In genomic region chr17:40582328-40582901, GRCh38 we compare ENCODE assay signal across 1 cellular context.
TF ChIP-seq lines count a peak whose summit lies in the region.

No MANE protein-coding gene starts in this region.

TF ChIP-seq in GM12878, 131 proteins besides CTCF, POLR2A, EP300 and RAD21 (continued from another document and continues in another):
- no peak for TF ChIP-seq CEBPZ (IDR thresholded peaks at IDR 0.05; ENCODE audit: low read depth, low read length)
- TF ChIP-seq, protein P1, sequence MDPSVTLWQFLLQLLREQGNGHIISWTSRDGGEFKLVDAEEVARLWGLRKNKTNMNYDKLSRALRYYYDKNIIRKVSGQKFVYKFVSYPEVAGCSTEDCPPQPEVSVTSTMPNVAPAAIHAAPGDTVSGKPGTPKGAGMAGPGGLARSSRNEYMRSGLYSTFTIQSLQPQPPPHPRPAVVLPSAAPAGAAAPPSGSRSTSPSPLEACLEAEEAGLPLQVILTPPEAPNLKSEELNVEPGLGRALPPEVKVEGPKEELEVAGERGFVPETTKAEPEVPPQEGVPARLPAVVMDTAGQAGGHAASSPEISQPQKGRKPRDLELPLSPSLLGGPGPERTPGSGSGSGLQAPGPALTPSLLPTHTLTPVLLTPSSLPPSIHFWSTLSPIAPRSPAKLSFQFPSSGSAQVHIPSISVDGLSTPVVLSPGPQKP (IDR thresholded peaks at IDR 0.05; ENCODE audit: low read depth, low read length): no peak
- no peak for TF ChIP-seq NFYA (IDR thresholded peaks at IDR 0.05; ENCODE audit: borderline replicate concordance, low read depth, low read length)
- TF ChIP-seq SIN3A (IDR thresholded peaks at IDR 0.05; ENCODE audit: low read depth, low read length): no peak
- TF ChIP-seq, protein P2, sequence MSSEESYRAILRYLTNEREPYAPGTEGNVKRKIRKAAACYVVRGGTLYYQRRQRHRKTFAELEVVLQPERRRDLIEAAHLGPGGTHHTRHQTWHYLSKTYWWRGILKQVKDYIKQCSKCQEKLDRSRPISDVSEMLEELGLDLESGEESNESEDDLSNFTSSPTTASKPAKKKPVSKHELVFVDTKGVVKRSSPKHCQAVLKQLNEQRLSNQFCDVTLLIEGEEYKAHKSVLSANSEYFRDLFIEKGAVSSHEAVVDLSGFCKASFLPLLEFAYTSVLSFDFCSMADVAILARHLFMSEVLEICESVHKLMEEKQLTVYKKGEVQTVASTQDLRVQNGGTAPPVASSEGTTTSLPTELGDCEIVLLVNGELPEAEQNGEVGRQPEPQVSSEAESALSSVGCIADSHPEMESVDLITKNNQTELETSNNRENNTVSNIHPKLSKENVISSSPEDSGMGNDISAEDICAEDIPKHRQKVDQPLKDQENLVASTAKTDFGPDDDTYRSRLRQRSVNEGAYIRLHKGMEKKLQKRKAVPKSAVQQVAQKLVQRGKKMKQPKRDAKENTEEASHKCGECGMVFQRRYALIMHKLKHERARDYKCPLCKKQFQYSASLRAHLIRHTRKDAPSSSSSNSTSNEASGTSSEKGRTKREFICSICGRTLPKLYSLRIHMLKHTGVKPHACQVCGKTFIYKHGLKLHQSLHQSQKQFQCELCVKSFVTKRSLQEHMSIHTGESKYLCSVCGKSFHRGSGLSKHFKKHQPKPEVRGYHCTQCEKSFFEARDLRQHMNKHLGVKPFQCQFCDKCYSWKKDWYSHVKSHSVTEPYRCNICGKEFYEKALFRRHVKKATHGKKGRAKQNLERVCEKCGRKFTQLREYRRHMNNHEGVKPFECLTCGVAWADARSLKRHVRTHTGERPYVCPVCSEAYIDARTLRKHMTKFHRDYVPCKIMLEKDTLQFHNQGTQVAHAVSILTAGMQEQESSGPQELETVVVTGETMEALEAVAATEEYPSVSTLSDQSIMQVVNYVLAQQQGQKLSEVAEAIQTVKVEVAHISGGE (CRISPR knock-in tag; IDR thresholded peaks at IDR 0.05): no peak
- TF ChIP-seq NFXL1 (IDR thresholded peaks at IDR 0.05; ENCODE audit: borderline replicate concordance): no peak
- TF ChIP-seq CHD1 (IDR thresholded peaks at IDR 0.05; ENCODE audit: low read depth, low read length): peak; percentile 70; the same call in 1 of the 2 replicates
- TF ChIP-seq ZZZ3 (IDR thresholded peaks at IDR 0.05; ENCODE audit: control insufficient read depth, insufficient read length, low read depth): no peak
- TF ChIP-seq RFX5 (IDR thresholded peaks at IDR 0.05; ENCODE audit: low read depth, low read length): 0 out of 2 replicates have a peak, but pooled peaks have one; percentile 56
- TF ChIP-seq MEF2A (IDR thresholded peaks at IDR 0.05; ENCODE audit: insufficient read depth, low read depth, low read length): peak; percentile 76
- TF ChIP-seq IRF3 (IDR thresholded peaks at IDR 0.05): no peak
- peak; percentile 35; the same call in 1 of the 2 replicates for TF ChIP-seq YY1 (IDR thresholded peaks at IDR 0.05; ENCODE audit: low read depth, low read length)
- TF ChIP-seq DPF2 (IDR thresholded peaks at IDR 0.05): peak; percentile 79
- no peak for TF ChIP-seq RELA (IDR thresholded peaks at IDR 0.05; ENCODE audit: borderline replicate concordance, partially characterized antibody)
- TF ChIP-seq TCF7 (IDR thresholded peaks at IDR 0.05; ENCODE audit: borderline replicate concordance): no peak
- TF ChIP-seq ZNF384 (IDR thresholded peaks at IDR 0.05; ENCODE audit: borderline replicate concordance, low read depth, low read length): no peak
- TF ChIP-seq FOS (IDR thresholded peaks at IDR 0.05; ENCODE audit: borderline replicate concordance, extremely low read depth, insufficient read length): no peak
- TF ChIP-seq RCOR1 (conservative IDR thresholded peaks at IDR 0.05; ENCODE audit: low read depth, low read length): peak; percentile 73
- peak; percentile 79; the same call in 1 of the 2 replicates for TF ChIP-seq GATAD2B (conservative IDR thresholded peaks at IDR 0.05; ENCODE audit: low read depth)
- TF ChIP-seq CEBPB (IDR thresholded peaks at IDR 0.05; ENCODE audit: borderline replicate concordance in 1 of 2, low read depth in 2 of 2, low read length in 2 of 2): no peak
- peak; percentile 86 for TF ChIP-seq POU2F2 (IDR thresholded peaks at IDR 0.05; ENCODE audit: borderline replicate concordance, low read depth, low read length)
- TF ChIP-seq BCL3 (IDR thresholded peaks at IDR 0.05; ENCODE audit: borderline replicate concordance, insufficient read depth, low read depth, low read length, poor library complexity, severe bottlenecking): peak; percentile 83
- no peak for TF ChIP-seq POLR2AphosphoS2 (IDR thresholded peaks at IDR 0.05; ENCODE audit: low read depth, low read length)
- TF ChIP-seq, protein P3, sequence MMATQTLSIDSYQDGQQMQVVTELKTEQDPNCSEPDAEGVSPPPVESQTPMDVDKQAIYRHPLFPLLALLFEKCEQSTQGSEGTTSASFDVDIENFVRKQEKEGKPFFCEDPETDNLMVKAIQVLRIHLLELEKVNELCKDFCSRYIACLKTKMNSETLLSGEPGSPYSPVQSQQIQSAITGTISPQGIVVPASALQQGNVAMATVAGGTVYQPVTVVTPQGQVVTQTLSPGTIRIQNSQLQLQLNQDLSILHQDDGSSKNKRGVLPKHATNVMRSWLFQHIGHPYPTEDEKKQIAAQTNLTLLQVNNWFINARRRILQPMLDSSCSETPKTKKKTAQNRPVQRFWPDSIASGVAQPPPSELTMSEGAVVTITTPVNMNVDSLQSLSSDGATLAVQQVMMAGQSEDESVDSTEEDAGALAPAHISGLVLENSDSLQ (IDR thresholded peaks at IDR 0.05): peak; percentile 81
- peak; percentile 98 for TF ChIP-seq HDGF (IDR thresholded peaks at IDR 0.05)
- TF ChIP-seq, protein P4, sequence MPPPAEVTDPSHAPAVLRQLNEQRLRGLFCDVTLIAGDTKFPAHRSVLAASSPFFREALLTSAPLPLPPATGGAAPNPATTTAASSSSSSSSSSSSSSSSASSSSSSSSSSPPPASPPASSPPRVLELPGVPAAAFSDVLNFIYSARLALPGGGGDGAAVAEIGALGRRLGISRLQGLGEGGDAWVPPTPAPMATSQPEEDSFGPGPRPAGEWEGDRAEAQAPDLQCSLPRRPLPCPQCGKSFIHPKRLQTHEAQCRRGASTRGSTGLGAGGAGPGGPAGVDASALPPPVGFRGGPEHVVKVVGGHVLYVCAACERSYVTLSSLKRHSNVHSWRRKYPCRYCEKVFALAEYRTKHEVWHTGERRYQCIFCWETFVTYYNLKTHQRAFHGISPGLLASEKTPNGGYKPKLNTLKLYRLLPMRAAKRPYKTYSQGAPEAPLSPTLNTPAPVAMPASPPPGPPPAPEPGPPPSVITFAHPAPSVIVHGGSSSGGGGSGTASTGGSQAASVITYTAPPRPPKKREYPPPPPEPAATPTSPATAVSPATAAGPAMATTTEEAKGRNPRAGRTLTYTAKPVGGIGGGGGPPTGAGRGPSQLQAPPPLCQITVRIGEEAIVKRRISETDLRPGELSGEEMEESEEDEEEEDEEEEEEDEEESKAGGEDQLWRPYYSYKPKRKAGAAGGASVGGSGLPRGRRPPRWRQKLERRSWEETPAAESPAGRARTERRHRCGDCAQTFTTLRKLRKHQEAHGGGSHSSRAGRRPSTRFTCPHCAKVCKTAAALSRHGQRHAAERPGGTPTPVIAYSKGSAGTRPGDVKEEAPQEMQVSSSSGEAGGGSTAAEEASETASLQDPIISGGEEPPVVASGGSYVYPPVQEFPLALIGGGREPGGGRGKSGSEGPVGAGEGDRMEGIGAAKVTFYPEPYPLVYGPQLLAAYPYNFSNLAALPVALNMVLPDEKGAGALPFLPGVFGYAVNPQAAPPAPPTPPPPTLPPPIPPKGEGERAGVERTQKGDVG (CRISPR knock-in tag; IDR thresholded peaks at IDR 0.05): no peak
- no peak for TF ChIP-seq RAD51 (IDR thresholded peaks at IDR 0.05)
- peak; percentile 95 to 97 for TF ChIP-seq IKZF2 (IDR thresholded peaks at IDR 0.05)
- TF ChIP-seq ATF2 (IDR thresholded peaks at IDR 0.05; ENCODE audit: low read length): peak; percentile 65; the same call in 1 of the 2 replicates
- no peak for TF ChIP-seq ZNF274 (IDR thresholded peaks at IDR 0.05; ENCODE audit: insufficient read depth, insufficient read length)
- TF ChIP-seq NBN (IDR thresholded peaks at IDR 0.05): peak; percentile 91
- no peak; a peak in 1 of 3 replicates for TF ChIP-seq EGR1 (IDR thresholded peaks at IDR 0.05; ENCODE audit: borderline replicate concordance in 1 of 2, low read depth in 2 of 2, low read length in 2 of 2)
- no peak for TF ChIP-seq PBX3 (IDR thresholded peaks at IDR 0.05; ENCODE audit: insufficient replicate concordance, low read depth, low read length)
- TF ChIP-seq BCL11A (IDR thresholded peaks at IDR 0.05; ENCODE audit: low read depth, low read length): peak; percentile 64; the same call in 1 of the 2 replicates
- TF ChIP-seq CBX5 (IDR thresholded peaks at IDR 0.05; ENCODE audit: low read depth): no peak
- TF ChIP-seq NR2C1 (IDR thresholded peaks at IDR 0.05): no peak
- no peak for TF ChIP-seq SMAD1 (IDR thresholded peaks at IDR 0.05; ENCODE audit: low read depth, partially characterized antibody)
- peak; percentile 81 for TF ChIP-seq NR2F1 (conservative IDR thresholded peaks at IDR 0.05)
- TF ChIP-seq NR2C2 (IDR thresholded peaks at IDR 0.05; ENCODE audit: borderline replicate concordance, control insufficient read depth, insufficient read length, low read depth): no peak
- TF ChIP-seq NFIC (IDR thresholded peaks at IDR 0.05; ENCODE audit: low read depth, low read length): peak; percentile 96
- TF ChIP-seq, protein P5, sequence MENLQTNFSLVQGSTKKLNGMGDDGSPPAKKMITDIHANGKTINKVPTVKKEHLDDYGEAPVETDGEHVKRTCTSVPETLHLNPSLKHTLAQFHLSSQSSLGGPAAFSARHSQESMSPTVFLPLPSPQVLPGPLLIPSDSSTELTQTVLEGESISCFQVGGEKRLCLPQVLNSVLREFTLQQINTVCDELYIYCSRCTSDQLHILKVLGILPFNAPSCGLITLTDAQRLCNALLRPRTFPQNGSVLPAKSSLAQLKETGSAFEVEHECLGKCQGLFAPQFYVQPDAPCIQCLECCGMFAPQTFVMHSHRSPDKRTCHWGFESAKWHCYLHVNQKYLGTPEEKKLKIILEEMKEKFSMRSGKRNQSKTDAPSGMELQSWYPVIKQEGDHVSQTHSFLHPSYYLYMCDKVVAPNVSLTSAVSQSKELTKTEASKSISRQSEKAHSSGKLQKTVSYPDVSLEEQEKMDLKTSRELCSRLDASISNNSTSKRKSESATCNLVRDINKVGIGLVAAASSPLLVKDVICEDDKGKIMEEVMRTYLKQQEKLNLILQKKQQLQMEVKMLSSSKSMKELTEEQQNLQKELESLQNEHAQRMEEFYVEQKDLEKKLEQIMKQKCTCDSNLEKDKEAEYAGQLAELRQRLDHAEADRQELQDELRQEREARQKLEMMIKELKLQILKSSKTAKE (IDR thresholded peaks at IDR 0.05; ENCODE audit: low read depth, poor library complexity, severe bottlenecking): peak; percentile 96
- TF ChIP-seq IKZF1 (conservative IDR thresholded peaks at IDR 0.05): peak; percentile 93
- peak; percentile 87 for TF ChIP-seq RUNX3 (IDR thresholded peaks at IDR 0.05; ENCODE audit: low read length)
